ENCODE assay signal across 20 cellular contexts in the genomic region with DNA sequence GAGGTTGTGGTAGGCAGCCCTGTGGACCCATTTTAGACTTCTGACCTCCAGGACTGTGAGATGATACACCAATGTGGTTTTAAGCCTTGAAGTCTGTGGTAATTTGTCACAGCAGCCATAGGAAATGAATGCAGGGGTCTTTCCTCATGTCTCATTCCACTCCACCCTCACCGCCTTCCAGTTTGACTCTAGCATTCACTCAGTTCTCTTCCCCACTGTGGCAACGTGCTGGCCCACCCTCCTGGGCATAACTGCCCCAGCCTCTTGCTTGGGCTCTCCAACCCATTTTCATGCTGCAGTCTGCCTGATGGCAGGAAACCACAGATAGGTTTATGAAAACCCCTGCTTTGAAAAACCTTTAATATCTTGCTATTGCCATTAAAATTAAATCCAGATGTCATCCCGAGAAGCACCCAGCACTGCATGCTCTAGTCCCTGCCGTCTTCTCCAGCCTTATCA. TPM values are rescaled to one million over a fixed set of nuclear protein-coding genes. Genes with fewer than 3 reads are reported as not detected.
DNase-seq lines count a peak whose midpoint lies in the region; ATAC-seq and TF ChIP-seq lines count a peak whose summit lies in the region.
"Had no signal": no experiment of that assay in that cellular context is flagged by ENCODE, and none has a peak within 500 bp of the region (broad histone marks: within the 10 kb centered on the region; RNA-seq: fewer than 3 reads in every experiment).

No MANE protein-coding gene starts in this region.

- no peaks in the 10 kb centered on the region for H3K36me3 Mint-ChIP-seq in T-helper 2 cell treated with Interferon-gamma antibody and Interleukin-4, amounts not matched to agents 5 μg/mL and 100 μg/mL, for 36 hours (ENCODE audit: low read depth)
- H3K36me3 Mint-ChIP-seq in stimulated activated effector memory CD8-positive, alpha-beta T cell treated with anti-CD3 and anti-CD28 coated beads, Interleukin-12 subunit alpha, Interleukin-12 subunit beta, amount 100 ng/mL, for 72 hours = no peaks in the 10 kb centered on the region

- peaks cover 5% of the 10 kb centered on the region for H3K4me1 Mint-ChIP-seq in T-helper 2 cell treated with Interferon-gamma antibody and Interleukin-4, amounts not matched to agents 5 μg/mL and 100 μg/mL, for 36 hours (ENCODE audit: low read depth)
- peaks cover 24% of the 10 kb centered on the region for H3K4me1 Mint-ChIP-seq in stimulated activated effector memory CD8-positive, alpha-beta T cell treated with anti-CD3 and anti-CD28 coated beads, Interleukin-12 subunit alpha, Interleukin-12 subunit beta, amount 100 ng/mL, for 72 hours

- peak; percentile 48 for ATAC-seq in GM21381 (IDR thresholded peaks at IDR 0.05; ENCODE audit: unreplicated experiment)
- ATAC-seq in stimulated activated effector memory CD8-positive, alpha-beta T cell treated with anti-CD3 and anti-CD28 coated beads, Interleukin-12 subunit alpha, Interleukin-12 subunit beta, amount 100 ng/mL, for 72 hours = peak; percentile 98
- ATAC-seq in foreskin keratinocyte = no peak
- ATAC-seq: heart right ventricle had no signal

- TF ChIP-seq CTCF in foreskin keratinocyte (conservative IDR thresholded peaks at IDR 0.05) = no peak

- H3K4me1 ChIP-seq in foreskin keratinocyte = no peaks in the 10 kb centered on the region
- H3K4me1 ChIP-seq: ascending aorta, heart right ventricle, vagina had no signal

- H3K27ac ChIP-seq in foreskin keratinocyte = no peak overlapping the region
- H3K27ac ChIP-seq: ascending aorta, heart right ventricle, skin epidermis, vagina had no signal

- DNase-seq in activated T-cell treated with anti-CD3 and anti-CD28 coated beads for 48 hours (ENCODE audit: low read depth) (peak; percentile 24), activated T-cell treated with anti-CD3 and anti-CD28 coated beads for 4 hours (no peak), foreskin keratinocyte (no peak), cerebellum (ENCODE audit: low spot score) (no peak), NCI-H345 (lab: John Stamatoyannopoulos, UW) (no peak)
- DNase-seq in T-helper 2 cell treated with Interferon-gamma antibody and Interleukin-4, amounts not matched to agents 5 μg/mL and 100 μg/mL, for 36 hours (ENCODE audit: low spot score) = peak; percentile 21
- DNase-seq in stimulated activated effector memory CD8-positive, alpha-beta T cell treated with anti-CD3 and anti-CD28 coated beads, Interleukin-12 subunit alpha, Interleukin-12 subunit beta, amount 100 ng/mL, for 72 hours (ENCODE audit: low spot score in 2 of 2) = peak; percentile 34 to 81
- DNase-seq: Calu3, heart right ventricle, HFFc6, kidney glomerular epithelial cell, NCI-H1048, NCI-H2171 had no signal

- H3K27ac Mint-ChIP-seq in T-helper 2 cell treated with Interferon-gamma antibody and Interleukin-4, amounts not matched to agents 5 μg/mL and 100 μg/mL, for 36 hours = no peak overlapping the region
- peak overlapping the region; percentile 38 for H3K27ac Mint-ChIP-seq in stimulated activated effector memory CD8-positive, alpha-beta T cell treated with anti-CD3 and anti-CD28 coated beads, Interleukin-12 subunit alpha, Interleukin-12 subunit beta, amount 100 ng/mL, for 72 hours
- H3K27ac Mint-ChIP-seq: HFFc6 had no signal

- no peaks in the 10 kb centered on the region for H3K9me3 Mint-ChIP-seq in T-helper 2 cell treated with Interferon-gamma antibody and Interleukin-4, amounts not matched to agents 5 μg/mL and 100 μg/mL, for 36 hours
- H3K9me3 Mint-ChIP-seq in stimulated activated effector memory CD8-positive, alpha-beta T cell treated with anti-CD3 and anti-CD28 coated beads, Interleukin-12 subunit alpha, Interleukin-12 subunit beta, amount 100 ng/mL, for 72 hours = no peaks in the 10 kb centered on the region
- H3K9me3 Mint-ChIP-seq: HFFc6 had no signal

- H3K27me3 Mint-ChIP-seq in T-helper 2 cell treated with Interferon-gamma antibody and Interleukin-4, amounts not matched to agents 5 μg/mL and 100 μg/mL, for 36 hours (ENCODE audit: low read depth) = peaks cover 4% of the 10 kb centered on the region

- no peaks in the 10 kb centered on the region for H3K27me3 ChIP-seq in foreskin keratinocyte
- H3K27me3 ChIP-seq: ascending aorta, heart right ventricle, vagina had no signal

- H3K4me3 Mint-ChIP-seq in T-helper 2 cell treated with Interferon-gamma antibody and Interleukin-4, amounts not matched to agents 5 μg/mL and 100 μg/mL, for 36 hours = no peak overlapping the region
- peak overlapping the region; percentile 26 for H3K4me3 Mint-ChIP-seq in stimulated activated effector memory CD8-positive, alpha-beta T cell treated with anti-CD3 and anti-CD28 coated beads, Interleukin-12 subunit alpha, Interleukin-12 subunit beta, amount 100 ng/mL, for 72 hours
- H3K4me3 Mint-ChIP-seq: HFFc6 had no signal

RNA-seq across cellular contexts. Expression of a gene that starts 7.3 kb away (rescaled TPM):
- 15.2 and 15.6 TPM in 2 replicates for total RNA-seq in foreskin keratinocyte
- polyA plus RNA-seq in foreskin keratinocyte = 8.0 and 9.0 TPM in 2 replicates
- total RNA-seq in cerebellum = 35.6 TPM

RNA-seq across cellular contexts. Expression of a gene that starts 9.2 kb away (rescaled TPM):
- total RNA-seq in foreskin keratinocyte (not detected in 2 replicates), cerebellum (3.1 TPM)
- not detected in 2 replicates for polyA plus RNA-seq in foreskin keratinocyte
- total RNA-seq: ascending aorta, Calu3, epithelial cell of proximal tubule, HFFc6, osteoblast, vagina had no signal
- polyA plus RNA-seq: AG04450 had no signal

Comparison
In these comparisons a context has a peak if more than half of its experiments do, and no peak if none do; other contexts are left out.
1. DNase-seq: peak in activated T-cell treated with anti-CD3 and anti-CD28 coated beads for 48 hours (single experiment), T-helper 2 cell treated with Interferon-gamma antibody and Interleukin-4, amounts not matched to agents 5 μg/mL and 100 μg/mL, for 36 hours (single experiment) and stimulated activated effector memory CD8-positive, alpha-beta T cell treated with anti-CD3 and anti-CD28 coated beads, Interleukin-12 subunit alpha, Interleukin-12 subunit beta, amount 100 ng/mL, for 72 hours (2 of 2); none in activated T-cell treated with anti-CD3 and anti-CD28 coated beads for 4 hours (single experiment), foreskin keratinocyte (0 of 2), cerebellum (single experiment) and NCI-H345 (single experiment).